Comparison of ENCODE assay signal across 1 cellular context in the genomic region with DNA sequence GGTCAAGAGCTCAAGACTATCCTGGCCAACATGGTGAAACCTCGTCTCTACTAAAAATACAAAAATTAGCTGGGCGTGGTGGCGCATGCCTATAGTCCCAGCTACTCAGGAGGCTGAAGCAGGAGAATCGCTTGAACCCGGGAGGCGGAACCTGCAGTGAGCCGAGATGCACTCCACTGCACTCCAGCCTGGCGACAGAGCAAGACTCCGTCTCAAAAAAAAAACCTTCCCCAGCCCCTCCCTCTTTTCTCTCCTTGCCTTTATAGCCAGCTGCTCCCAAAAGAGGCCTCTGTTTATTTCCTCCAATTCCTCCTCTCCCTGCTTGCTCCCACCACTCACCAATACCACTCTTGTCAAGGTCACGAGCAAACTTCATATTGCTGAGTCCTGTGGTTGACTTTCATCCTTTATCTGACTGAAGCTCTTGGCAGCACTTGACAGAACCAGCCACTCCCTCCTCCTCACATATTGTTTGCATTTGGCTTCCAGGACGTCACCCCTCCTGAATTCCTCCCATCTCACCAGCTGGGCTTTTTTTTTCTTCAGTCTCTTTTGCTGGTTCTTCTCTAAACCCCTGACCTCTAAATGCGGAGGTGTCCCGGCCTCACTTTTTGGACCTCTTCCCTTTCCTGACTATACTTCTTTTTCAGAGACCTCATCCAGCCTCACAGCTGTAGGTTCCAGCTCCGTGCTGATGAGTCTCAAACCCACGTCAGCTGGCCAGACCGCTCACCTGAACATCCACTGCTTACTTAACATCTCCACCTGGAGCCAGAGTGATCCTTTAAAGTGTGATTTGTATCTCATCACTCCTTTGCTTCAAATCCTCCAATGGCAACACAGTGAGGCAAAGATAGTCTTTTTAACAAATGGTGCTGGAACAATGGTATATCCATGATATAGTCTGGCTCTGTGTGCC.
TF ChIP-seq lines count a peak whose summit lies in the region.

No MANE protein-coding gene starts in this region.

TF ChIP-seq in K562, 482 proteins besides CTCF, POLR2A, EP300 and RAD21 (continued from another document and continues in another):
- TF ChIP-seq BRD4 (IDR thresholded peaks at IDR 0.05), result no peak
- TF ChIP-seq MLLT1 (IDR thresholded peaks at IDR 0.05), result 0 out of 4 replicates have a peak, but pooled peaks of 1 of the 2 experiments have one; percentile 39
- peak; percentile 43; the same call in 1 of the 2 replicates for TF ChIP-seq NBN (IDR thresholded peaks at IDR 0.05; ENCODE audit: low read depth)
- TF ChIP-seq NFE2 (IDR thresholded peaks at IDR 0.05; ENCODE audit: low read depth), result peak; percentile 51
- TF ChIP-seq BACH1 (tag; IDR thresholded peaks at IDR 0.05), result no peak
- TF ChIP-seq CBFA2T3 (IDR thresholded peaks at IDR 0.05), result peak; percentile 55
- TF ChIP-seq CHD4 (IDR thresholded peaks at IDR 0.05; ENCODE audit: insufficient read depth, insufficient replicate concordance, low read depth, low read length, poor library complexity, severe bottlenecking), result no peak
- 0 out of 4 replicates have a peak, but pooled peaks of 1 of the 2 experiments have one; percentile 11 for TF ChIP-seq FOXK2 (conservative IDR thresholded peaks at IDR 0.05 in 1 of 2, IDR thresholded peaks at IDR 0.05 in 1 of 2; ENCODE audit: low read depth in 2 of 2)
- no peak for TF ChIP-seq MXD1 (CRISPR knock-in tag; IDR thresholded peaks at IDR 0.05; ENCODE audit: borderline replicate concordance, poor library complexity, severe bottlenecking)
- no peak for TF ChIP-seq USF1 (CRISPR knock-in tag; IDR thresholded peaks at IDR 0.05)
- no peak for TF ChIP-seq ZNF311 (CRISPR knock-in tag; IDR thresholded peaks at IDR 0.05)
- TF ChIP-seq ZNF57 (CRISPR knock-in tag; IDR thresholded peaks at IDR 0.05), result no peak
- no peak for TF ChIP-seq ZNF507 (tag; conservative IDR thresholded peaks at IDR 0.05)
- TF ChIP-seq BRF2 (IDR thresholded peaks at IDR 0.05; ENCODE audit: borderline replicate concordance, insufficient read depth, insufficient read length), result no peak
- TF ChIP-seq PHB (CRISPR knock-in tag; IDR thresholded peaks at IDR 0.05), result no peak
- no peak for TF ChIP-seq MAFK (IDR thresholded peaks at IDR 0.05; ENCODE audit: low read length)
- TF ChIP-seq SREBF2 (CRISPR knock-in tag; IDR thresholded peaks at IDR 0.05), result no peak
- peak in 1 of 2 experiments; percentile 54; a peak in 1 of 4 replicates for TF ChIP-seq RCOR1 (IDR thresholded peaks at IDR 0.05; ENCODE audit: borderline replicate concordance in 1 of 2, low read depth in 2 of 2, low read length in 2 of 2)
- TF ChIP-seq CHD7 (IDR thresholded peaks at IDR 0.05; ENCODE audit: low read depth, low read length), result no peak
- TF ChIP-seq, protein P1, sequence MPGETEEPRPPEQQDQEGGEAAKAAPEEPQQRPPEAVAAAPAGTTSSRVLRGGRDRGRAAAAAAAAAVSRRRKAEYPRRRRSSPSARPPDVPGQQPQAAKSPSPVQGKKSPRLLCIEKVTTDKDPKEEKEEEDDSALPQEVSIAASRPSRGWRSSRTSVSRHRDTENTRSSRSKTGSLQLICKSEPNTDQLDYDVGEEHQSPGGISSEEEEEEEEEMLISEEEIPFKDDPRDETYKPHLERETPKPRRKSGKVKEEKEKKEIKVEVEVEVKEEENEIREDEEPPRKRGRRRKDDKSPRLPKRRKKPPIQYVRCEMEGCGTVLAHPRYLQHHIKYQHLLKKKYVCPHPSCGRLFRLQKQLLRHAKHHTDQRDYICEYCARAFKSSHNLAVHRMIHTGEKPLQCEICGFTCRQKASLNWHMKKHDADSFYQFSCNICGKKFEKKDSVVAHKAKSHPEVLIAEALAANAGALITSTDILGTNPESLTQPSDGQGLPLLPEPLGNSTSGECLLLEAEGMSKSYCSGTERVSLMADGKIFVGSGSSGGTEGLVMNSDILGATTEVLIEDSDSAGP (CRISPR knock-in tag; IDR thresholded peaks at IDR 0.05), result no peak
- no peak for TF ChIP-seq CAMTA2 (CRISPR knock-in tag; conservative IDR thresholded peaks at IDR 0.05)
- TF ChIP-seq, protein P2, sequence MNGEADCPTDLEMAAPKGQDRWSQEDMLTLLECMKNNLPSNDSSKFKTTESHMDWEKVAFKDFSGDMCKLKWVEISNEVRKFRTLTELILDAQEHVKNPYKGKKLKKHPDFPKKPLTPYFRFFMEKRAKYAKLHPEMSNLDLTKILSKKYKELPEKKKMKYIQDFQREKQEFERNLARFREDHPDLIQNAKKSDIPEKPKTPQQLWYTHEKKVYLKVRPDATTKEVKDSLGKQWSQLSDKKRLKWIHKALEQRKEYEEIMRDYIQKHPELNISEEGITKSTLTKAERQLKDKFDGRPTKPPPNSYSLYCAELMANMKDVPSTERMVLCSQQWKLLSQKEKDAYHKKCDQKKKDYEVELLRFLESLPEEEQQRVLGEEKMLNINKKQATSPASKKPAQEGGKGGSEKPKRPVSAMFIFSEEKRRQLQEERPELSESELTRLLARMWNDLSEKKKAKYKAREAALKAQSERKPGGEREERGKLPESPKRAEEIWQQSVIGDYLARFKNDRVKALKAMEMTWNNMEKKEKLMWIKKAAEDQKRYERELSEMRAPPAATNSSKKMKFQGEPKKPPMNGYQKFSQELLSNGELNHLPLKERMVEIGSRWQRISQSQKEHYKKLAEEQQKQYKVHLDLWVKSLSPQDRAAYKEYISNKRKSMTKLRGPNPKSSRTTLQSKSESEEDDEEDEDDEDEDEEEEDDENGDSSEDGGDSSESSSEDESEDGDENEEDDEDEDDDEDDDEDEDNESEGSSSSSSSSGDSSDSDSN (IDR thresholded peaks at IDR 0.05; ENCODE audit: borderline replicate concordance in 1 of 2, low read depth in 2 of 2, low read length in 2 of 2), result no peak
- no peak for TF ChIP-seq MLX (CRISPR knock-in tag; conservative IDR thresholded peaks at IDR 0.05)
- no peak for TF ChIP-seq ZNF175 (CRISPR knock-in tag; IDR thresholded peaks at IDR 0.05; ENCODE audit: low read depth)
- TF ChIP-seq, protein P3, sequence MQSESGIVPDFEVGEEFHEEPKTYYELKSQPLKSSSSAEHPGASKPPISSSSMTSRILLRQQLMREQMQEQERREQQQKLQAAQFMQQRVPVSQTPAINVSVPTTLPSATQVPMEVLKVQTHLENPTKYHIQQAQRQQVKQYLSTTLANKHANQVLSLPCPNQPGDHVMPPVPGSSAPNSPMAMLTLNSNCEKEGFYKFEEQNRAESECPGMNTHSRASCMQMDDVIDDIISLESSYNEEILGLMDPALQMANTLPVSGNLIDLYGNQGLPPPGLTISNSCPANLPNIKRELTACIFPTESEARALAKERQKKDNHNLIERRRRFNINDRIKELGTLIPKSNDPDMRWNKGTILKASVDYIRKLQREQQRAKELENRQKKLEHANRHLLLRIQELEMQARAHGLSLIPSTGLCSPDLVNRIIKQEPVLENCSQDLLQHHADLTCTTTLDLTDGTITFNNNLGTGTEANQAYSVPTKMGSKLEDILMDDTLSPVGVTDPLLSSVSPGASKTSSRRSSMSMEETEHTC (IDR thresholded peaks at IDR 0.05), result 0 out of 2 replicates have a peak, but pooled peaks have one; percentile 20
- TF ChIP-seq ATF7 (IDR thresholded peaks at IDR 0.05), result 0 out of 2 replicates have a peak, but pooled peaks have one; percentile 17
- 0 out of 2 replicates have a peak, but pooled peaks have one; percentile 9 for TF ChIP-seq JUND (IDR thresholded peaks at IDR 0.05; ENCODE audit: borderline replicate concordance, low read depth, low read length)
- no peak; the same call in 2 of the 3 replicates for TF ChIP-seq JUND (tag; IDR thresholded peaks at IDR 0.05; ENCODE audit: borderline replicate concordance, low read depth, low read length)
